20 cellular contexts compared by ENCODE assay signal in genomic region chr7:47678641-47679380, GRCh38.
"Had no signal": no experiment of that assay in that cellular context is flagged by ENCODE, and none has a peak within 500 bp of the region (broad histone marks: within the 10 kb centered on the region; RNA-seq: fewer than 3 reads in every experiment).

No MANE protein-coding gene starts in this region.

- H3K4me1 Mint-ChIP-seq: activated CD4-positive, alpha-beta T cell treated with anti-CD3 and anti-CD28 coated beads, Interleukin-2, amount 10 ng/mL, durations not matched to agents 24 days and 14 days; activated naive CD8-positive, alpha-beta T cell treated with anti-CD3 and anti-CD28 coated beads for 36 hours; central memory CD8-positive, alpha-beta T cell had no signal

- H3K4me3 ChIP-seq: esophagus squamous epithelium, ovary, tibial nerve had no signal

- ATAC-seq: stimulated activated memory B cell treated with anti-CD40 and anti-IgM and Interleukin-4, amounts not matched to agents 10 μg/mL and 1 μg/mL and 100 μg/mL, for 72 hours; T-helper 17 cell had no signal

- H3K4me3 Mint-ChIP-seq: activated CD4-positive, alpha-beta T cell treated with anti-CD3 and anti-CD28 coated beads, Interleukin-2, amount 10 ng/mL, durations not matched to agents 24 days and 14 days; activated naive CD8-positive, alpha-beta T cell treated with anti-CD3 and anti-CD28 coated beads for 36 hours; brain; central memory CD8-positive, alpha-beta T cell; neural crest cell; stimulated activated memory B cell treated with anti-CD40 and anti-IgM and Interleukin-4, amounts not matched to agents 10 μg/mL and 1 μg/mL and 100 μg/mL, for 72 hours; T-helper 17 cell had no signal

- DNase-seq: activated CD4-positive, alpha-beta T cell treated with anti-CD3 and anti-CD28 coated beads, Interleukin-2, amount 10 ng/mL, durations not matched to agents 24 days and 14 days; activated CD4-positive, CD25-positive, alpha-beta regulatory T cell; activated CD8-positive, alpha-beta memory T cell treated with anti-CD3 and anti-CD28 coated beads for 24 hours; activated naive CD8-positive, alpha-beta T cell treated with anti-CD3 and anti-CD28 coated beads for 36 hours; cortex of kidney; effector CD8-positive, alpha-beta T cell; esophagus squamous epithelium; glutamatergic neuron; kidney glomerular epithelial cell; midbrain; ovary; stimulated activated CD4-positive, alpha-beta T cell treated with anti-CD3 and anti-CD28 coated beads, Interleukin-2, amount 100 ng/mL, for 48 hours; T-helper 17 cell had no signal

- H3K27ac Mint-ChIP-seq: activated CD4-positive, alpha-beta T cell treated with anti-CD3 and anti-CD28 coated beads, Interleukin-2, amount 10 ng/mL, durations not matched to agents 24 days and 14 days; activated naive CD8-positive, alpha-beta T cell treated with anti-CD3 and anti-CD28 coated beads for 36 hours; T-helper 17 cell had no signal

- FAIRE-seq: endothelial cell of umbilical vein, TTC549 had no signal

- H3K9me3 Mint-ChIP-seq: activated CD4-positive, alpha-beta T cell treated with anti-CD3 and anti-CD28 coated beads, Interleukin-2, amount 10 ng/mL, durations not matched to agents 24 days and 14 days; activated naive CD8-positive, alpha-beta T cell treated with anti-CD3 and anti-CD28 coated beads for 36 hours; neural crest cell had no signal

- H3K27me3 ChIP-seq: esophagus squamous epithelium, ovary, tibial nerve had no signal

- H3K27me3 Mint-ChIP-seq: activated CD4-positive, alpha-beta T cell treated with anti-CD3 and anti-CD28 coated beads, Interleukin-2, amount 10 ng/mL, durations not matched to agents 24 days and 14 days; activated naive CD8-positive, alpha-beta T cell treated with anti-CD3 and anti-CD28 coated beads for 36 hours; brain; central memory CD8-positive, alpha-beta T cell; stimulated activated memory B cell treated with anti-CD40 and anti-IgM and Interleukin-4, amounts not matched to agents 10 μg/mL and 1 μg/mL and 100 μg/mL, for 72 hours; T-helper 17 cell had no signal

- H3K27ac ChIP-seq: esophagus squamous epithelium, ovary had no signal

- H3K4me1 ChIP-seq: esophagus squamous epithelium had no signal

- H3K36me3 ChIP-seq: esophagus squamous epithelium, ovary, tibial nerve had no signal

- H3K36me3 Mint-ChIP-seq: activated naive CD8-positive, alpha-beta T cell treated with anti-CD3 and anti-CD28 coated beads for 36 hours; brain had no signal

- H3K9me3 ChIP-seq: esophagus squamous epithelium, ovary, tibial nerve had no signal
